Comparison of ENCODE assay signal across 9 cellular contexts in genomic region chr7:13282377-13282980, GRCh38.
A peak's percentile ranks its signal among the peaks of the same experiment; 100 is the strongest.
DNase-seq lines count a peak whose midpoint lies in the region; ATAC-seq, FAIRE-seq and TF ChIP-seq lines count a peak whose summit lies in the region.
"Had no signal": no experiment of that assay in that cellular context is flagged by ENCODE, and none has a peak within 500 bp of the region (broad histone marks: within the 10 kb centered on the region; RNA-seq: fewer than 3 reads in every experiment).

No MANE protein-coding gene starts in this region.

- ATAC-seq in HCT116 (no peak), GM19397 (IDR thresholded peaks at IDR 0.05; ENCODE audit: unreplicated experiment) (no peak), HG02623 (IDR thresholded peaks at IDR 0.05; ENCODE audit: unreplicated experiment) (no peak)

- no peak for FAIRE-seq in urothelium cell line (lab: Jason Lieb, UNC)

- no peak for TF ChIP-seq POLR2A in HCT116 (IDR thresholded peaks at IDR 0.05; ENCODE audit: borderline replicate concordance, extremely low read depth, insufficient read depth, insufficient read length)

- DNase-seq in AG04450 (ENCODE audit: low read depth, low spot score) (peak; percentile 13), HCT116 (ENCODE audit: low read depth, low spot score) (peak; percentile 35), SHP77 treated with DMSO at 0.1 percent for 48 hours (lab: John Stamatoyannopoulos, UW) (peak; percentile 36), glomerular visceral epithelial cell (ENCODE audit: extremely low spot score) (peak; percentile 14), urothelium cell line (ENCODE audit: low spot score) (no peak), tibial artery (no peak)
- DNase-seq: stimulated activated CD4-positive, alpha-beta T cell treated with anti-CD3 and anti-CD28 coated beads, Interleukin-4, amount 100 ng/mL, for 24 hours had no signal

- no peaks in the 10 kb centered on the region for H3K4me1 ChIP-seq in HCT116 (ENCODE audit: control insufficient read depth in 1 of 2, insufficient read depth in 2 of 2, low read length in 2 of 2)
- H3K4me1 ChIP-seq in tibial artery, result no peaks in the 10 kb centered on the region

- H3K79me2 ChIP-seq in HCT116 (ENCODE audit: insufficient read depth, low read length), result no peaks in the 10 kb centered on the region

- H3K4me2 ChIP-seq in HCT116 (ENCODE audit: low read length), result no peak overlapping the region

- POLR2A ChIA-PET in AG04450 (lab: Yijun Ruan, JAX), result no interaction called here
- POLR2A ChIA-PET in HCT116 (lab: Charles Lee), result interaction anchor here (0.9 kb wide), 1 partner anchor 1409 kb away, joined by 4 read pairs; no protein-coding TSS in a partner anchor

- H3K27ac ChIP-seq in AG04450 (ENCODE audit: low read depth, low read length), result no peak overlapping the region
- no peak overlapping the region for H3K27ac ChIP-seq in HCT116 (ENCODE audit: low read depth, low read length)
- H3K27ac ChIP-seq in tibial artery, result no peak overlapping the region

- H4K20me1 ChIP-seq in HCT116 (ENCODE audit: insufficient read depth), result no peaks in the 10 kb centered on the region

- no peaks in the 10 kb centered on the region for H3K9me2 ChIP-seq in HCT116 (ENCODE audit: insufficient read depth)

- CTCF ChIA-PET in AG04450 (lab: Charles Lee), result interaction anchor here (0.6 to 6.1 kb wide), 19 partner anchors 12 to 1416 kb away, joined by 3 to 334 read pairs (median 4); no protein-coding TSS in a partner anchor
- CTCF ChIA-PET in HCT116 (lab: Charles Lee), result interaction anchor here (0.8 to 6.1 kb wide), 14 partner anchors 12 to 1414 kb away, joined by 3 to 154 read pairs (median 4); partner anchors contain the start of gene ETV1

- H3K9ac ChIP-seq in HCT116 (ENCODE audit: low read length), result no peak overlapping the region

- peak overlapping the region; percentile 13 for H2AFZ ChIP-seq in HCT116 (ENCODE audit: low read depth, low read length, poor library complexity, severe bottlenecking)

- H3K4me3 ChIP-seq in AG04450 (ENCODE audit: low read depth, low read length) (no peak overlapping the region), HCT116 (replicated peaks in 1 of 2; ENCODE audit: low read depth in 1 of 2, low read length in 2 of 2) (no peak overlapping the region), tibial artery (no peak overlapping the region)

- intact Hi-C loops in HCT116 (cut with micrococcal nuclease), result loop anchor here (1.0 to 10.0 kb wide), 5 partner anchors 242 to 1732 kb away; no protein-coding TSS in a partner anchor
- intact Hi-C loops in tibial artery (cut with DNase I; ENCODE audit: low total_unique reads), result loop anchor here (10.0 kb wide), 1 partner anchor 1402 kb away; no protein-coding TSS in a partner anchor

- H3K36me3 ChIP-seq in HCT116 (ENCODE audit: control insufficient read depth in 1 of 2, insufficient read depth in 2 of 2, low read length in 2 of 2) (no peaks in the 10 kb centered on the region), tibial artery (no peaks in the 10 kb centered on the region)

- peak; percentile 75 for TF ChIP-seq RAD21 in HCT116 (IDR thresholded peaks at IDR 0.05; ENCODE audit: low read depth)

- BruUV-seq in HCT116 (replicated peaks; lab: Mats Ljungman, UMichigan), result no TSS peak

- RAD21 ChIA-PET in HCT116 (lab: Charles Lee; ENCODE audit: low non-redundant PET in 1 of 2, low total read pairs in 2 of 2, uncharacterized antibody in 2 of 2, unreplicated experiment in 2 of 2), result interaction anchor here (0.6 to 2.8 kb wide), 5 partner anchors 460 to 1412 kb away, joined by 3 to 17 read pairs (median 5); no protein-coding TSS in a partner anchor

- H3K27me3 ChIP-seq in AG04450 (ENCODE audit: control insufficient read depth, insufficient read depth, low read length) (no peaks in the 10 kb centered on the region), HCT116 (ENCODE audit: insufficient read depth, low read length) (no peaks in the 10 kb centered on the region), tibial artery (no peaks in the 10 kb centered on the region)

- no peaks in the 10 kb centered on the region for H3K9me3 ChIP-seq in AG04450 (ENCODE audit: control insufficient read depth, insufficient read depth, low read length)
- H3K9me3 ChIP-seq in HCT116 (ENCODE audit: control insufficient read depth in 1 of 2, insufficient read depth in 1 of 2, low read depth in 1 of 2, low read length in 2 of 2), result no peaks in the 10 kb centered on the region
- H3K9me3 ChIP-seq in tibial artery, result no peaks in the 10 kb centered on the region

- TF ChIP-seq CTCF in AG04450 (IDR thresholded peaks at IDR 0.05; ENCODE audit: low read depth, low read length) (peak; percentile 66), HCT116 (IDR thresholded peaks at IDR 0.05 in 2 of 3, conservative IDR thresholded peaks at IDR 0.05 in 1 of 3; ENCODE audit: borderline replicate concordance in 1 of 3, insufficient read depth in 1 of 3, low read depth in 2 of 3, low read length in 2 of 3) (peak; percentile 39 to 50 (median 40); a peak in 4 of 6 replicates), tibial artery (IDR thresholded peaks at IDR 0.05) (no peak)

TF ChIP-seq in HCT116, 20 proteins besides CTCF, POLR2A, EP300 and RAD21:
- TF ChIP-seq REST (IDR thresholded peaks at IDR 0.05; ENCODE audit: low read depth) (no peak), TCF7L2 (IDR thresholded peaks at IDR 0.05; ENCODE audit: borderline replicate concordance, extremely low read depth, insufficient read depth, insufficient read length) (no peak), EZH2 (IDR thresholded peaks at IDR 0.05) (no peak), CEBPB (IDR thresholded peaks at IDR 0.05; ENCODE audit: low read depth) (peak; percentile 36; the same call in 1 of the 2 replicates)

Comparison
In these comparisons a context has a peak if more than half of its experiments do, and no peak if none do; other contexts are left out.
1. DNase-seq: peak in AG04450 (single experiment), HCT116 (single experiment), SHP77 treated with DMSO at 0.1 percent for 48 hours (single experiment) and glomerular visceral epithelial cell (single experiment); none in urothelium cell line (single experiment) and tibial artery (0 of 2).
2. CTCF ChIP-seq: peak in AG04450 (single experiment) and HCT116 (3 of 3); none in tibial artery (0 of 2).